In the genomic region with DNA sequence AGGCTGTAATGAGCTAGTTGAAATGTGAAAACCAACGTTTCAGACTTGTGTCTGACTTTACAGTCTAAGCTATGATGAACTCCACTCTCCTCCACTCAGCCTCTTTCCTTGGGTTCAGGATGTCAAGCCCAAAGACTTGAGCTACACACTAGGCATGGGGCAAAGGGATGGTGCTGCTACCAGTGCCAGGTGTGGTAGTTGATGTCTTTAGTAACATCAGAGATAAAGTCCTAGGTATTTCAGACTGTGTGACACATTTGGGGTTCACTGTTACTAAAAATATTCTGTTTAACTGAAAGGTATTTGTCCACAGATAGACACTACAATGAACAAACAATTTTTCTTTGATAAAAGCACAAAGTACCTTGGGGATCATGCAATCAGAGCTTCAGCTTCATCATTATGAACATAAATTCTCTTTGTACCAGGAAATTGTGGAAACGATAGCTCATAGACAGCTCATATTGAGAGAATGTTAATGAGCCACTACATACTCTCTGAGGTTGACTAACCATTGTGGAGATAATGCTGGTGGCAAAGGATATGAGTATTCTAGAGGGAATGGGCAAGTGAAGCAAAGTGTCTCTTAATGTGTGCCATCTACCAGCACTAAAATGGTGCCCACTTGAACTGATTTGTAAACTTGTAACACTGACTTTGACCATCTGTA, we compare ENCODE assay signal across 14 cellular contexts.
A peak's percentile ranks its signal among the peaks of the same experiment; 100 is the strongest.
DNase-seq lines count a peak whose midpoint lies in the region; ATAC-seq, FAIRE-seq and TF ChIP-seq lines count a peak whose summit lies in the region.
"Had no signal": no experiment of that assay in that cellular context is flagged by ENCODE, and none has a peak within 500 bp of the region (broad histone marks: within the 10 kb centered on the region; RNA-seq: fewer than 3 reads in every experiment).

No MANE protein-coding gene starts in this region.

- no peak for TF ChIP-seq CTCF in AG04449 (IDR thresholded peaks at IDR 0.05; ENCODE audit: insufficient read depth, low read length, missing control alignments)
- TF ChIP-seq CTCF in foreskin fibroblast (IDR thresholded peaks at IDR 0.05; ENCODE audit: low read depth, low read length), result no peak
- TF ChIP-seq CTCF in GM10248 (IDR thresholded peaks at IDR 0.05; ENCODE audit: control extremely low read depth, extremely low read depth, low read depth, missing control alignments), result no peak
- TF ChIP-seq CTCF in endothelial cell (IDR thresholded peaks at IDR 0.05; ENCODE audit: unreplicated experiment), result no peak
- TF ChIP-seq CTCF in GM10266 (IDR thresholded peaks at IDR 0.05; ENCODE audit: control insufficient read depth, insufficient read depth, low read depth, missing control alignments), result no peak

- no peak overlapping the region for H3K4me3 Mint-ChIP-seq in activated T-helper 17 cell treated with anti-CD3 and anti-CD28 coated beads, Interleukin-2, amount 50 U/mL, for 72 hours
- H3K4me3 Mint-ChIP-seq in endothelial cell (ENCODE audit: unreplicated experiment), result no peak overlapping the region

- POLR2A ChIA-PET in AG04449 (lab: Yijun Ruan, JAX) (interaction anchor here (0.8 to 2.8 kb wide), 11 partner anchors 36 to 418 kb away, joined by 3 to 27 read pairs (median 4); no protein-coding TSS in a partner anchor), GM10248 (lab: Yijun Ruan, JAX) (no interaction called here)

- FAIRE-seq in H54 (lab: Jason Lieb, UNC), result peak; percentile 96

- no peak overlapping the region for H3K27ac Mint-ChIP-seq in activated T-helper 17 cell treated with anti-CD3 and anti-CD28 coated beads, Interleukin-2, amount 50 U/mL, for 72 hours
- H3K27ac Mint-ChIP-seq in endothelial cell (ENCODE audit: unreplicated experiment), result no peak overlapping the region

- no peak overlapping the region for H3K4me3 ChIP-seq in AG04449 (ENCODE audit: low read depth, low read length)
- H3K4me3 ChIP-seq in foreskin fibroblast (ENCODE audit: low read depth in 1 of 2, low read length in 2 of 2), result no peak overlapping the region

- peak; percentile 65 for ATAC-seq in activated T-helper 17 cell treated with anti-CD3 and anti-CD28 coated beads, Interleukin-2, amount 50 U/mL, for 72 hours (replicated peaks)

- DNase-seq in AG04449 (ENCODE audit: low read depth, low spot score) (peak; percentile 85), H54 (ENCODE audit: insufficient read length, low spot score) (peak; percentile 9), foreskin fibroblast (peak; percentile 92 to 94), GM10248 (ENCODE audit: extremely low spot score) (no peak), NCI-H2196 treated with DMSO at 0.1 percent for 48 hours (lab: John Stamatoyannopoulos, UW; ENCODE audit: unreplicated experiment) (no peak), endothelial cell (ENCODE audit: low spot score) (no peak), GM10266 (ENCODE audit: extremely low spot score) (no peak)
- DNase-seq: activated CD8-positive, alpha-beta memory T cell treated with anti-CD3 and anti-CD28 coated beads for 24 hours; aorta; midbrain; NCI-H2227 treated with DMSO at 0.1 percent for 48 hours; stimulated activated naive CD4-positive, alpha-beta T cell; T1000 had no signal

- no peak for TF ChIP-seq POLR2A in H54 (IDR thresholded peaks at IDR 0.05; ENCODE audit: low read depth, low read length)

- H3K4me1 Mint-ChIP-seq in activated T-helper 17 cell treated with anti-CD3 and anti-CD28 coated beads, Interleukin-2, amount 50 U/mL, for 72 hours, result no peaks in the 10 kb centered on the region
- no peaks in the 10 kb centered on the region for H3K4me1 Mint-ChIP-seq in endothelial cell (ENCODE audit: unreplicated experiment)

- no peaks in the 10 kb centered on the region for H3K9me3 Mint-ChIP-seq in activated T-helper 17 cell treated with anti-CD3 and anti-CD28 coated beads, Interleukin-2, amount 50 U/mL, for 72 hours
- H3K9me3 Mint-ChIP-seq in endothelial cell (ENCODE audit: unreplicated experiment), result no peaks in the 10 kb centered on the region

- CTCF ChIA-PET in AG04449 (lab: Yijun Ruan, JAX) (interaction anchor here (1.2 to 1.4 kb wide), 2 partner anchors 10 to 28 kb away, joined by 3 read pairs; no protein-coding TSS in a partner anchor), GM10248 (lab: Yijun Ruan, JAX) (interaction anchor here (1.0 kb wide), 1 partner anchor 16 kb away, joined by 3 read pairs; no protein-coding TSS in a partner anchor)

- H3K27me3 Mint-ChIP-seq in activated T-helper 17 cell treated with anti-CD3 and anti-CD28 coated beads, Interleukin-2, amount 50 U/mL, for 72 hours, result no peaks in the 10 kb centered on the region
- H3K27me3 Mint-ChIP-seq in endothelial cell (ENCODE audit: unreplicated experiment), result no peaks in the 10 kb centered on the region

- no peaks in the 10 kb centered on the region for H3K36me3 Mint-ChIP-seq in activated T-helper 17 cell treated with anti-CD3 and anti-CD28 coated beads, Interleukin-2, amount 50 U/mL, for 72 hours (ENCODE audit: low read depth)
- H3K36me3 Mint-ChIP-seq in endothelial cell (ENCODE audit: low read depth, unreplicated experiment), result no peaks in the 10 kb centered on the region

Comparison
In these comparisons a context has a peak if more than half of its experiments do, and no peak if none do; other contexts are left out.
1. DNase-seq: peak in AG04449 (single experiment), H54 (single experiment) and foreskin fibroblast (2 of 2); none in GM10248 (single experiment), NCI-H2196 treated with DMSO at 0.1 percent for 48 hours (single experiment), endothelial cell (single experiment) and GM10266 (single experiment).